Comparison of ENCODE assay signal across 10 cellular contexts in the genomic region with DNA sequence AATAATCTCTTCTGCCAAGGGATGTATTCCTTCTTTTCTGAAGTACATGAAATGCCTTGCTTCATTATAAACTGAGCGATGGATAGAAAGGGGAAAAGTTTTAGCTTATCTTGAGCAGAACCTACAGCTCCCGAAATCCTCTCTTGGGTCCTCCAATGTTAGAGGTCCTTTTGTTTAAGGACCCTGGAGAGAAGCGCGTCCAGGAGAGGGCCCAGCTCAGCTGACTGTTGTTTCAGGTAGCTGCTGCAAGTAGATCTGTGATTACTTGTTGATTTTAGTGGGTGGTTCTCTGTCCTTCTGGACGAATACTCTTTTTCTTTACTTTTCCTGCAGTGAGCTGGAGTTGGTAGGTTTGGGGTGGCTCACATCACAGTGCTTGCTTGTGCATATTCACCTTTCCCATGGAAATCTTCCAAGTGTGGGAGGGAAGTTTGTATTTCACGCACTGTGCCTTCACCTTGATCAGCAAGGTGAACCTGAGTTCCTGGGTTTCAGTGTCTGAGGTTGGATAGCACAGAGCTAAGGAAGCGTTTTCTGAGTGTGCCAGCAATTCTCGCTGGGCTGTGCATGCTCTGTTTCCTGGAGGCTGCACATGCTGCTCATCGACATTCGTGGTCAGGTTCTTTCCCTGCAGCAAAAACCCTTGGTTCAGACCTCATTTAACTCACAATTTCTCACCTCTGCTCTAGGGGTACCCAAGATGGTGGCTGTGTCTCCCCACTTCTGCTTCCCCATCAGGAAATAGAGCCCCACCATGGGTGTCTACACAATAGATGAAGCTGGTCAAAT.
DNase-seq lines count a peak whose midpoint lies in the region; ATAC-seq lines count a peak whose summit lies in the region.
"Had no signal": no experiment of that assay in that cellular context is flagged by ENCODE, and none has a peak within 500 bp of the region (broad histone marks: within the 10 kb centered on the region; RNA-seq: fewer than 3 reads in every experiment).

No MANE protein-coding gene starts in this region.

- POLR2A ChIA-PET in naive thymus-derived CD8-positive, alpha-beta T cell (lab: Charles Lee) = interaction anchor here (0.7 to 2.1 kb wide), 6 partner anchors 9 to 18 kb away, joined by 3 to 8 read pairs (median 4); no protein-coding TSS in a partner anchor

- DNase-seq in G401 (ENCODE audit: low spot score) = peak; percentile 47
- peak; percentile 41 for DNase-seq in T-helper 2 cell treated with Interferon-gamma antibody and Interleukin-4, amounts not matched to agents 5 μg/mL and 100 μg/mL, for 36 hours (ENCODE audit: low spot score)
- DNase-seq in naive thymus-derived CD8-positive, alpha-beta T cell = peak in 3 of 10 donors; percentile 9 to 39 (median 30)
- DNase-seq in NCI-H1930 (lab: John Stamatoyannopoulos, UW) = no peak
- no peak for DNase-seq in foreskin melanocyte
- no peak for DNase-seq in KBM-7
- no peak for DNase-seq in SIG-M5 (lab: John Stamatoyannopoulos, UW)
- DNase-seq: mammary epithelial cell, NCI-H524 had no signal

- H3K27me3 Mint-ChIP-seq in T-helper 2 cell treated with Interferon-gamma antibody and Interleukin-4, amounts not matched to agents 5 μg/mL and 100 μg/mL, for 36 hours (ENCODE audit: low read depth) = no peaks in the 10 kb centered on the region
- H3K27me3 Mint-ChIP-seq in naive thymus-derived CD8-positive, alpha-beta T cell = no peaks in the 10 kb centered on the region

- H3K4me1 Mint-ChIP-seq in T-helper 2 cell treated with Interferon-gamma antibody and Interleukin-4, amounts not matched to agents 5 μg/mL and 100 μg/mL, for 36 hours (ENCODE audit: low read depth) = peaks cover 61% of the 10 kb centered on the region
- peaks cover 38 to 67% (median 62%) of the 10 kb centered on the region in 4 donors for H3K4me1 Mint-ChIP-seq in naive thymus-derived CD8-positive, alpha-beta T cell

- H3K36me3 Mint-ChIP-seq in T-helper 2 cell treated with Interferon-gamma antibody and Interleukin-4, amounts not matched to agents 5 μg/mL and 100 μg/mL, for 36 hours (ENCODE audit: low read depth) = peaks cover 58% of the 10 kb centered on the region
- peaks cover 21 to 25% (median 21%) of the 10 kb centered on the region in 3 donors for H3K36me3 Mint-ChIP-seq in naive thymus-derived CD8-positive, alpha-beta T cell

- peaks cover 26% of the 10 kb centered on the region for H3K9me3 Mint-ChIP-seq in T-helper 2 cell treated with Interferon-gamma antibody and Interleukin-4, amounts not matched to agents 5 μg/mL and 100 μg/mL, for 36 hours
- peaks cover 0 to 34% (median 11%) of the 10 kb centered on the region in 9 donors for H3K9me3 Mint-ChIP-seq in naive thymus-derived CD8-positive, alpha-beta T cell

- in situ Hi-C loops in G401 (cut with HindIII; ENCODE audit: low sequenced_read_pairs) (no loop called here), KBM-7 (cut with MboI; ENCODE audit: low pct_unique_long_range_greater_than_20kb, low sequenced_read_pairs) (no loop called here)

- peak; percentile 53 for ATAC-seq in GM21367 (IDR thresholded peaks at IDR 0.05; ENCODE audit: unreplicated experiment)
- peak; percentile 75 to 87 for ATAC-seq in naive thymus-derived CD8-positive, alpha-beta T cell

- peak overlapping the region; percentile 91 for H3K27ac Mint-ChIP-seq in T-helper 2 cell treated with Interferon-gamma antibody and Interleukin-4, amounts not matched to agents 5 μg/mL and 100 μg/mL, for 36 hours
- peak overlapping the region; percentile 10 to 85 (median 77) for H3K27ac Mint-ChIP-seq in naive thymus-derived CD8-positive, alpha-beta T cell

- H3K4me3 Mint-ChIP-seq in T-helper 2 cell treated with Interferon-gamma antibody and Interleukin-4, amounts not matched to agents 5 μg/mL and 100 μg/mL, for 36 hours = peak overlapping the region; percentile 75
- H3K4me3 Mint-ChIP-seq in naive thymus-derived CD8-positive, alpha-beta T cell = peak overlapping the region; percentile 15 to 78 (median 66)

Comparison
In these comparisons a context has a peak if more than half of its experiments do, and no peak if none do; other contexts are left out.
1. DNase-seq: peak in G401 (single experiment) and T-helper 2 cell treated with Interferon-gamma antibody and Interleukin-4, amounts not matched to agents 5 μg/mL and 100 μg/mL, for 36 hours (single experiment); none in NCI-H1930 (0 of 2), foreskin melanocyte (single experiment), KBM-7 (single experiment) and SIG-M5 (single experiment).